In the genomic region with DNA sequence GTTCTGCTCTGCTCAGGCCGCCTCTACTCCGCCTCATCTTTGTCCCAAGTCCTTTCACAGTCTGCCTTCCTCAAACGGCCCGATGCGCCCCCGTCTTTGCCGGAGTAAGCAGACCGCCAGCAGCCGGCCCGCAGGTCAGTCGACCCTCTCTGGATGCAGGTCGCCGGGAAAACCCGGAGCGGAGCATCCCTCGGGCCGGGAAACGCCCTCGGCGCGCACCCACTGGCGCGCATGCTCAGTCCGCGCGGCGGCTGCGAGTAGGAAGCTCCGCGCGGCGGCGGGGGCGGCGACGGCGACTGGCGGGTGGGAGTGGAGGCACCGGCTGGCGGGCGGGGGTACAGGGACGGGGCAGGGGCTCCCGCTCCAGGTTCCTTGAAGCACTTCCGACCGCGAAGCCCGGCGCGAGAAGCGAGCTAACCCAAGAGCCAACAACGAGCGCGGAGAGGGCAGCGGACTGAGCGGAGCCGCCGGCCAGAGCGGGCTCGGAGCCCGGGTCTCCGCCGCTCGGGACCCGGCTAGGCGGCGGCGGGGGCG, we compare ENCODE assay signal across 8 cellular contexts. TPM values are rescaled to one million over a fixed set of nuclear protein-coding genes. Genes with fewer than 3 reads are reported as not detected.
DNase-seq lines count a peak whose midpoint lies in the region; ATAC-seq and TF ChIP-seq lines count a peak whose summit lies in the region.

TSS of gene LRRC1 (plus strand) at position 286 of the 534 bp plus-strand sequence. CDS start 252 bp downstream, outside the sequence.

- no peak for TF ChIP-seq CTCF in epithelial cell of esophagus (IDR thresholded peaks at IDR 0.05; ENCODE audit: insufficient read depth, low read depth, low read length, missing control alignments)

- ATAC-seq in GM19455 (IDR thresholded peaks at IDR 0.05; ENCODE audit: unreplicated experiment): peak; percentile 70

- peak; percentile 89 for DNase-seq in COLO829 (ENCODE audit: low spot score)
- DNase-seq in HK-2 (ENCODE audit: unreplicated experiment): peak; percentile 91
- DNase-seq in NOMO-1 treated with dmso at 0.1 percent for 144 hours (lab: John Stamatoyannopoulos, UW; ENCODE audit: unreplicated experiment): peak; percentile 71
- DNase-seq in activated T-cell treated with anti-CD3 and anti-CD28 coated beads for 24 hours (ENCODE audit: low read depth): peak; percentile 75
- DNase-seq in epithelial cell of esophagus (ENCODE audit: low read depth): peak; percentile 94
- DNase-seq in mucosa of gallbladder (ENCODE audit: low spot score): peak; percentile 94
- peak; percentile 79 for DNase-seq in stimulated activated CD8-positive, alpha-beta memory T cell treated with anti-CD3 and anti-CD28 coated beads, Interleukin-4, amount 100 ng/mL, for 24 hours (ENCODE audit: low read depth)

- peak within 1 kb of the TSS; percentile 86 for H3K4me3 ChIP-seq in epithelial cell of esophagus (ENCODE audit: low read length)

RNA-seq across cellular contexts. Expression of gene LRRC1, which starts in this region (rescaled TPM):
- total RNA-seq in mucosa of gallbladder: 17.3 TPM

Comparison
In these comparisons a context has a peak if more than half of its experiments do, and no peak if none do; other contexts are left out.
1. Peak in every context shown above with its lines: DNase-seq, ATAC-seq and H3K4me3 ChIP-seq.